ENCODE assay signal across 17 cellular contexts in genomic region chr2:145018502-145018901, GRCh38.
"Had no signal": no experiment of that assay in that cellular context is flagged by ENCODE, and none has a peak within 500 bp of the region (broad histone marks: within the 10 kb centered on the region; RNA-seq: fewer than 3 reads in every experiment).

No MANE protein-coding gene starts in this region.

- H3K36me3 Mint-ChIP-seq: natural killer cell had no signal

- ATAC-seq: heart left ventricle, left lobe of liver, natural killer cell, sciatic nerve had no signal

- H3K27me3 ChIP-seq: dorsolateral prefrontal cortex, heart left ventricle, stomach, transverse colon had no signal

- H3K9me3 Mint-ChIP-seq: natural killer cell had no signal

- H3K4me3 ChIP-seq: dorsolateral prefrontal cortex, heart left ventricle, stomach, thoracic aorta, transverse colon had no signal

- H3K9me3 ChIP-seq: heart left ventricle, stomach, thoracic aorta, transverse colon had no signal

- H3K36me3 ChIP-seq: heart left ventricle, stomach, thoracic aorta, transverse colon had no signal

- H3K4me1 ChIP-seq: transverse colon had no signal

- DNase-seq: cortex of kidney; dorsolateral prefrontal cortex; effector CD8-positive, alpha-beta T cell; heart left ventricle; hippocampal formation; mammary epithelial cell; natural killer cell; posterior cingulate gyrus; stimulated activated CD4-positive, alpha-beta T cell treated with anti-CD3 and anti-CD28 coated beads, Interleukin-2, amount 100 ng/mL, for 24 hours; stimulated activated naive CD4-positive, alpha-beta T cell; stomach; substantia nigra; transverse colon had no signal

- H3K27ac ChIP-seq: dorsolateral prefrontal cortex, heart left ventricle, stomach, thoracic aorta, transverse colon had no signal

- H3K27ac Mint-ChIP-seq: natural killer cell had no signal

- H3K4me3 Mint-ChIP-seq: natural killer cell, neural crest cell had no signal
